2 cellular contexts compared by ENCODE assay signal in the genomic region with DNA sequence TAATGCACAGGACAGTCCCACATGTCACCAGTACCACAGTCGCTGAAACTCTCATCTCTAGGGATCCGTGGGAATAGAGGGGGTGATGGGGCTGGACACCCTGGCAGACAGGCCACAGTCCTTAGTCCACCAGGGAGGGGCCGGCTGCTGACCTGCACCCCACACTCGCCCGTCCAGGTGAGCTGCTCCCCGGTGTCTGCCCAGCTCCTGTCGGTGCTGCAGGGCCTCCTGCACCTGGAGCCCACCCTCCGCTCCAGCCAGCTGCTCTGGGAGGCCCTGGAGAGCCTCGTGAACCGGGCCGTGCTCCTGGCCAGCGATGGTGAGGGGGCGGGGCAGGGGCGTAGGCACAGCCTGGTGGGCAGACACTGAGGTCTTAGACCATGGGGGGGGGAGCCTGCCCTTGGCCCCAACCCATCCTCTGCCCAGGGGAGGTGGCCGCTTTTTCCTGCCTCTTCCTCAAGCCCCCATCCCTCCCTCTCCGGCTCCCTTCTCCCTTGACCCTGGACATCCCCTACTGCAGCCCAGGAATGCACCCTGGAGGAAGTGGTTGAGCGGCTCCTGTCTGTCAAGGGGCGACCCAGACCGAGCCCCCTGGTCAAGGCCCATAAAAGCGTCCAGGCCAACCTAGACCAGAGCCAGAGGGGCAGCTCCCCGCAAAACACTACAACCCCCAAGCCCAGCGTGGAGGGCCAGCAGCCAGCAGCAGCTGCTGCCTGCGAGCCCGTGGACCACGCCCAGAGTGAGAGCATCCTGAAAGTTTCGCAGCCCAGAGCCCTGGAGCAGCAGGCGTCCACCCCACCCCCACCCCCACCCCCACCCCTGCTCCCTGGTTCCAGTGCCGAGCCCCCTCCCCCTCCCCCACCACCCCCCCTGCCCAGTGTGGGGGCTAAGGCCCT.
A peak's percentile ranks its signal among the peaks of the same experiment; 100 is the strongest.
TF ChIP-seq lines count a peak whose summit lies in the region.

No MANE protein-coding gene starts in this region.

TF ChIP-seq in HepG2, 621 proteins besides CTCF, POLR2A, EP300 and RAD21:
- TF ChIP-seq ZNF7 (CRISPR knock-in tag; IDR thresholded peaks at IDR 0.05) (no peak), CENPX (CRISPR knock-in tag; IDR thresholded peaks at IDR 0.05) (no peak), RBFOX2 (IDR thresholded peaks at IDR 0.05; ENCODE audit: low read depth, low read length) (0 out of 2 replicates have a peak, but pooled peaks have one; percentile 23), PCBP1 (IDR thresholded peaks at IDR 0.05; ENCODE audit: borderline replicate concordance, low read depth, low read length) (0 out of 2 replicates have a peak, but pooled peaks have one; percentile 35), AGO2 (optimal IDR thresholded peaks at IDR 0.05; ENCODE audit: low read depth, low read length) (peak; percentile 66)

TF ChIP-seq in HEK293, 187 proteins besides CTCF, POLR2A, EP300 and RAD21:
- no peak for TF ChIP-seq ZNF157 (tag by site-specific recombination; IDR thresholded peaks at IDR 0.05)
- TF ChIP-seq GLI2 (tag by site-specific recombination; IDR thresholded peaks at IDR 0.05; ENCODE audit: borderline replicate concordance, low read depth) = no peak
- no peak for TF ChIP-seq TCF7L2 (IDR thresholded peaks at IDR 0.05; ENCODE audit: borderline replicate concordance, low read depth, low read length)
- peak; percentile 35; the same call in 1 of the 2 replicates for TF ChIP-seq KLF1 (tag by site-specific recombination; IDR thresholded peaks at IDR 0.05)
- TF ChIP-seq, protein P1, sequence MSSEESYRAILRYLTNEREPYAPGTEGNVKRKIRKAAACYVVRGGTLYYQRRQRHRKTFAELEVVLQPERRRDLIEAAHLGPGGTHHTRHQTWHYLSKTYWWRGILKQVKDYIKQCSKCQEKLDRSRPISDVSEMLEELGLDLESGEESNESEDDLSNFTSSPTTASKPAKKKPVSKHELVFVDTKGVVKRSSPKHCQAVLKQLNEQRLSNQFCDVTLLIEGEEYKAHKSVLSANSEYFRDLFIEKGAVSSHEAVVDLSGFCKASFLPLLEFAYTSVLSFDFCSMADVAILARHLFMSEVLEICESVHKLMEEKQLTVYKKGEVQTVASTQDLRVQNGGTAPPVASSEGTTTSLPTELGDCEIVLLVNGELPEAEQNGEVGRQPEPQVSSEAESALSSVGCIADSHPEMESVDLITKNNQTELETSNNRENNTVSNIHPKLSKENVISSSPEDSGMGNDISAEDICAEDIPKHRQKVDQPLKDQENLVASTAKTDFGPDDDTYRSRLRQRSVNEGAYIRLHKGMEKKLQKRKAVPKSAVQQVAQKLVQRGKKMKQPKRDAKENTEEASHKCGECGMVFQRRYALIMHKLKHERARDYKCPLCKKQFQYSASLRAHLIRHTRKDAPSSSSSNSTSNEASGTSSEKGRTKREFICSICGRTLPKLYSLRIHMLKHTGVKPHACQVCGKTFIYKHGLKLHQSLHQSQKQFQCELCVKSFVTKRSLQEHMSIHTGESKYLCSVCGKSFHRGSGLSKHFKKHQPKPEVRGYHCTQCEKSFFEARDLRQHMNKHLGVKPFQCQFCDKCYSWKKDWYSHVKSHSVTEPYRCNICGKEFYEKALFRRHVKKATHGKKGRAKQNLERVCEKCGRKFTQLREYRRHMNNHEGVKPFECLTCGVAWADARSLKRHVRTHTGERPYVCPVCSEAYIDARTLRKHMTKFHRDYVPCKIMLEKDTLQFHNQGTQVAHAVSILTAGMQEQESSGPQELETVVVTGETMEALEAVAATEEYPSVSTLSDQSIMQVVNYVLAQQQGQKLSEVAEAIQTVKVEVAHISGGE (tag by site-specific recombination; conservative IDR thresholded peaks at IDR 0.05; ENCODE audit: low read depth) = no peak
- TF ChIP-seq KLF10 (tag by site-specific recombination; IDR thresholded peaks at IDR 0.05) = peak; percentile 34; the same call in 1 of the 2 replicates
- TF ChIP-seq, protein P2, sequence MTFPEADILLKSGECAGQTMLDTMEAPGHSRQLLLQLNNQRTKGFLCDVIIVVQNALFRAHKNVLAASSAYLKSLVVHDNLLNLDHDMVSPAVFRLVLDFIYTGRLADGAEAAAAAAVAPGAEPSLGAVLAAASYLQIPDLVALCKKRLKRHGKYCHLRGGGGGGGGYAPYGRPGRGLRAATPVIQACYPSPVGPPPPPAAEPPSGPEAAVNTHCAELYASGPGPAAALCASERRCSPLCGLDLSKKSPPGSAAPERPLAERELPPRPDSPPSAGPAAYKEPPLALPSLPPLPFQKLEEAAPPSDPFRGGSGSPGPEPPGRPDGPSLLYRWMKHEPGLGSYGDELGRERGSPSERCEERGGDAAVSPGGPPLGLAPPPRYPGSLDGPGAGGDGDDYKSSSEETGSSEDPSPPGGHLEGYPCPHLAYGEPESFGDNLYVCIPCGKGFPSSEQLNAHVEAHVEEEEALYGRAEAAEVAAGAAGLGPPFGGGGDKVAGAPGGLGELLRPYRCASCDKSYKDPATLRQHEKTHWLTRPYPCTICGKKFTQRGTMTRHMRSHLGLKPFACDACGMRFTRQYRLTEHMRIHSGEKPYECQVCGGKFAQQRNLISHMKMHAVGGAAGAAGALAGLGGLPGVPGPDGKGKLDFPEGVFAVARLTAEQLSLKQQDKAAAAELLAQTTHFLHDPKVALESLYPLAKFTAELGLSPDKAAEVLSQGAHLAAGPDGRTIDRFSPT (tag by site-specific recombination; IDR thresholded peaks at IDR 0.05) = 0 out of 2 replicates have a peak, but pooled peaks have one; percentile 6
- TF ChIP-seq ZFHX2 (tag by site-specific recombination; conservative IDR thresholded peaks at IDR 0.05) = peak; percentile 57; the same call in 1 of the 2 replicates
- TF ChIP-seq ZFP37 (tag by site-specific recombination; IDR thresholded peaks at IDR 0.05) = no peak
- no peak for TF ChIP-seq ZNF335 (tag by site-specific recombination; conservative IDR thresholded peaks at IDR 0.05)
- TF ChIP-seq ZSCAN30 (tag by site-specific recombination; IDR thresholded peaks at IDR 0.05) = no peak
- peak; percentile 44; the same call in 1 of the 2 replicates for TF ChIP-seq KLF8 (tag by site-specific recombination; IDR thresholded peaks at IDR 0.05)
- TF ChIP-seq, protein P3, sequence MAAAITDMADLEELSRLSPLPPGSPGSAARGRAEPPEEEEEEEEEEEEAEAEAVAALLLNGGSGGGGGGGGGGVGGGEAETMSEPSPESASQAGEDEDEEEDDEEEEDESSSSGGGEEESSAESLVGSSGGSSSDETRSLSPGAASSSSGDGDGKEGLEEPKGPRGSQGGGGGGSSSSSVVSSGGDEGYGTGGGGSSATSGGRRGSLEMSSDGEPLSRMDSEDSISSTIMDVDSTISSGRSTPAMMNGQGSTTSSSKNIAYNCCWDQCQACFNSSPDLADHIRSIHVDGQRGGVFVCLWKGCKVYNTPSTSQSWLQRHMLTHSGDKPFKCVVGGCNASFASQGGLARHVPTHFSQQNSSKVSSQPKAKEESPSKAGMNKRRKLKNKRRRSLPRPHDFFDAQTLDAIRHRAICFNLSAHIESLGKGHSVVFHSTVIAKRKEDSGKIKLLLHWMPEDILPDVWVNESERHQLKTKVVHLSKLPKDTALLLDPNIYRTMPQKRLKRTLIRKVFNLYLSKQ (tag by site-specific recombination; IDR thresholded peaks at IDR 0.05; ENCODE audit: borderline replicate concordance) = no peak
- TF ChIP-seq EGR2 (tag by site-specific recombination; IDR thresholded peaks at IDR 0.05; ENCODE audit: low read depth) = peak; percentile 32; the same call in 1 of the 2 replicates
